Comparison of ENCODE assay signal across 11 cellular contexts in genomic region chr22:21544436-21545322, GRCh38. TPM values are rescaled to one million over a fixed set of nuclear protein-coding genes. Genes with fewer than 3 reads are reported as not detected.
A peak's percentile ranks its signal among the peaks of the same experiment; 100 is the strongest.
DNase-seq lines count a peak whose midpoint lies in the region; ATAC-seq and TF ChIP-seq lines count a peak whose summit lies in the region.
"Not testable (repeated sequence)": the region's sequence is repeated elsewhere in the genome, so short reads cannot be mapped to it uniquely, and the experiment has no call there.
"Had no signal": no experiment of that assay in that cellular context is flagged by ENCODE, and none has a peak within 500 bp of the region (broad histone marks: within the 10 kb centered on the region; RNA-seq: fewer than 3 reads in every experiment).

No MANE protein-coding gene starts in this region.

- intact Hi-C loops in IMR-90 (cut with micrococcal nuclease); heart left ventricle (cut with DNase I); right cardiac atrium (cut with DNase I); sciatic nerve (cut with DNase I); aorta (cut with DNase I): not testable (repeated sequence)

- not testable (repeated sequence) for TF ChIP-seq RAD21 in IMR-90 (IDR thresholded peaks at IDR 0.05; ENCODE audit: low read length)

- H3K9ac ChIP-seq in IMR-90 (ENCODE audit: low read depth, low read length): not testable (repeated sequence)

- H2BK5ac ChIP-seq in IMR-90 (ENCODE audit: low read depth, low read length, poor library complexity, severe bottlenecking): not testable (repeated sequence)

- not testable (repeated sequence) for H4K20me1 ChIP-seq in IMR-90 (ENCODE audit: insufficient read depth, low read length)

- H2BK15ac ChIP-seq in IMR-90 (ENCODE audit: low read depth, low read length): not testable (repeated sequence)

- not testable (repeated sequence) for H3K4ac ChIP-seq in IMR-90 (ENCODE audit: low read depth, low read length)

- TF ChIP-seq CTCF in IMR-90 (conservative IDR thresholded peaks at IDR 0.05; ENCODE audit: low read depth, low read length); foreskin keratinocyte (conservative IDR thresholded peaks at IDR 0.05); heart left ventricle (IDR thresholded peaks at IDR 0.05): not testable (repeated sequence)

- 0 out of 2 replicates have a peak overlapping the region, but pooled peaks have one; percentile 53 for H2BK20ac ChIP-seq in IMR-90 (ENCODE audit: low read depth, low read length)

- POLR2A ChIA-PET in IMR-90 (lab: Charles Lee; ENCODE audit: unreplicated experiment): not testable (repeated sequence)

- H3K9me3 ChIP-seq in IMR-90 (ENCODE audit: control insufficient read depth, insufficient read depth, low read length); heart left ventricle; right cardiac atrium (ENCODE audit: control insufficient read depth, low read length); aorta (ENCODE audit: control insufficient read depth, low read length): not testable (repeated sequence)

- not testable (repeated sequence) for H3K4me1 ChIP-seq in IMR-90 (ENCODE audit: control insufficient read depth, insufficient read depth, low read length); foreskin keratinocyte; heart left ventricle; right cardiac atrium (ENCODE audit: control insufficient read depth, insufficient read depth, low read length); aorta (ENCODE audit: control insufficient read depth in 1 of 2, insufficient read depth in 2 of 2, low read length in 2 of 2)

- not testable (repeated sequence) for H3K27me3 ChIP-seq in IMR-90 (ENCODE audit: control insufficient read depth, insufficient read depth, low read length); foreskin keratinocyte; heart left ventricle; right cardiac atrium (ENCODE audit: control insufficient read depth, insufficient read depth); aorta (ENCODE audit: control insufficient read depth in 1 of 2, insufficient read depth in 2 of 2, low read length in 1 of 2)

- not testable (repeated sequence) for H4K8ac ChIP-seq in IMR-90 (ENCODE audit: low read depth in 2 of 2, low read length in 2 of 2)

- not testable (repeated sequence) for H2BK120ac ChIP-seq in IMR-90 (ENCODE audit: low read depth, low read length)

- not testable (repeated sequence) for H2AFZ ChIP-seq in IMR-90 (replicated peaks; ENCODE audit: low read length, poor library complexity)

- not testable (repeated sequence) for TF ChIP-seq POLR2A in IMR-90 (IDR thresholded peaks at IDR 0.05; ENCODE audit: low read depth, low read length); heart left ventricle (IDR thresholded peaks at IDR 0.05)

- H4K91ac ChIP-seq in IMR-90 (ENCODE audit: insufficient read depth, low read depth, low read length): not testable (repeated sequence)

- H3K79me1 ChIP-seq in IMR-90 (ENCODE audit: low read depth in 1 of 2, low read length in 2 of 2): not testable (repeated sequence)

- BruUV-seq in IMR-90 (replicated peaks; lab: Mats Ljungman, UMichigan): not testable (repeated sequence)

- not testable (repeated sequence) for H3K4me2 ChIP-seq in IMR-90 (ENCODE audit: low read depth, low read length)

- not testable (repeated sequence) for H3K56ac ChIP-seq in IMR-90 (ENCODE audit: extremely low read depth, insufficient read depth, low read length)

- DNase-seq in IMR-90; foreskin keratinocyte; heart left ventricle; right cardiac atrium; sciatic nerve (ENCODE audit: low spot score): not testable (repeated sequence)
- DNase-seq in aorta: peak in 1 of 2 donors; percentile 27

- not testable (repeated sequence) for H3K27ac ChIP-seq in IMR-90 (ENCODE audit: insufficient read depth, low read length); foreskin keratinocyte; heart left ventricle; right cardiac atrium (ENCODE audit: low read length); aorta (ENCODE audit: low read depth in 1 of 2, low read length in 2 of 2)

- CTCF ChIA-PET in IMR-90 (lab: Yijun Ruan, JAX): not testable (repeated sequence)

- not testable (repeated sequence) for H3K14ac ChIP-seq in IMR-90 (replicated peaks; ENCODE audit: low read depth, low read length)

- H2AK5ac ChIP-seq in IMR-90 (ENCODE audit: low read depth, low read length): not testable (repeated sequence)

- not testable (repeated sequence) for H3K9me1 ChIP-seq in IMR-90 (ENCODE audit: insufficient read depth, low read length)

- H3K18ac ChIP-seq in IMR-90 (ENCODE audit: low read depth, low read length): not testable (repeated sequence)

- ATAC-seq in IMR-90 (ENCODE audit: low read depth) (peak; percentile 42), SK-N-SH treated with all-trans-retinoic acid at 6 μM for 48 hours (peak; percentile 47; the same call in 2 of the 3 replicates), foreskin keratinocyte (peak; percentile 73), heart left ventricle (peak in 3 of 4 donors; percentile 74 to 86 (median 82)), right cardiac atrium (peak; percentile 80 to 82), sciatic nerve (peak; percentile 77), aorta (ENCODE audit: low FRiP score) (peak; percentile 75)

- H4K5ac ChIP-seq in IMR-90 (ENCODE audit: low read depth, low read length): not testable (repeated sequence)

- dilution Hi-C loops in IMR-90 (cut with HindIII; ENCODE audit: low sequenced_read_pairs, unreplicated experiment): not testable (repeated sequence)

- not testable (repeated sequence) for H3K36me3 ChIP-seq in IMR-90 (ENCODE audit: control insufficient read depth, insufficient read depth, low read length); heart left ventricle; aorta (ENCODE audit: control insufficient read depth in 1 of 2, insufficient read depth in 2 of 2, low read length in 1 of 2)

- H3K23ac ChIP-seq in IMR-90 (ENCODE audit: low read depth, low read length): not testable (repeated sequence)

- in situ Hi-C loops in IMR-90 (cut with MboI; ENCODE audit: low sequenced_read_pairs): not testable (repeated sequence)

- no CpG with 5 or more reads among the region's 17 CpGs for WGBS in IMR-90 (ENCODE audit: extremely low coverage in 2 of 2, insufficient read length in 1 of 2), 2 experiments
- 68 to 100% (median 99%) methylated on average over 1 to 2 of the region's 17 CpGs; no CpG with 5 or more reads in 1 of the 4 donors for WGBS in heart left ventricle, 4 donors
- WGBS in right cardiac atrium: 96% methylated on average over 1 of the region's 17 CpGs
- WGBS in aorta, 2 donors: 89 to 92% methylated on average over 1 to 2 of the region's 17 CpGs

- not testable (repeated sequence) for H3K4me3 ChIP-seq in IMR-90 (ENCODE audit: insufficient read depth, low read depth, low read length); heart left ventricle; right cardiac atrium (ENCODE audit: low read length); aorta (ENCODE audit: low read length in 2 of 2)

- H2AK9ac ChIP-seq in IMR-90 (replicated peaks; ENCODE audit: low read depth, low read length, poor library complexity): not testable (repeated sequence)

RNA-seq across cellular contexts. Expression of gene RIMBP3C, which starts 6.6 kb away (rescaled TPM):
- total RNA-seq in IMR-90 (2012; rRNA removed) (0.28 and 0.36 TPM in 2 replicates), foreskin keratinocyte (0.07 TPM in 1 of 2 replicates, not detected in the other), heart left ventricle (under 1 TPM in 4 of 9 donors, not detected in 5; 0.08 to 0.37 (median 0.19) TPM), right cardiac atrium (under 1 TPM in 2 of 4 donors, not detected in 2; 0.18 to 0.23 TPM), sciatic nerve (0.36 TPM), aorta (under 1 TPM in 1 of 2 donors, not detected in 1; 0.32 TPM)
- polyA plus RNA-seq in IMR-90 (2012; rRNA removed) (0.05 and 0.10 TPM in 2 replicates), foreskin keratinocyte (0.01 and 0.02 TPM in 2 replicates), heart left ventricle (not detected), right cardiac atrium (0.02 TPM), aorta (not detected)
- polyA plus RNA-seq in IMR-90 (2012; cell fraction: cytosol; rRNA removed): 0.05 and 0.14 TPM in 2 replicates
- polyA plus RNA-seq in IMR-90 (2012; cell fraction: nucleus; rRNA removed; ENCODE audit: low replicate concordance): 0.02 and 0.17 TPM in 2 replicates
- total RNA-seq: Daoy, HT-29 had no signal
- polyA plus RNA-seq: AG04450, GM23338 had no signal

RNA-seq across cellular contexts. Expression of gene UBE2L3, which starts 22.8 kb away (rescaled TPM):
- 29.0 and 66.1 TPM in 2 replicates for total RNA-seq in IMR-90 (2012; rRNA removed)
- polyA plus RNA-seq in IMR-90 (2012; rRNA removed): 69.4 and 72.9 TPM in 2 replicates
- polyA plus RNA-seq in IMR-90 (2012; cell fraction: cytosol; rRNA removed): 27.8 and 59.4 TPM in 2 replicates
- 9.0 and 22.5 TPM in 2 replicates for polyA plus RNA-seq in IMR-90 (2012; cell fraction: nucleus; rRNA removed; ENCODE audit: low replicate concordance)
- 92.2 and 92.4 TPM in 2 replicates for total RNA-seq in foreskin keratinocyte
- polyA plus RNA-seq in foreskin keratinocyte: 96.9 and 101 TPM in 2 replicates
- total RNA-seq in heart left ventricle: 10 to 100 TPM; 42.9 to 73.1 (median 50.3) TPM
- polyA plus RNA-seq in heart left ventricle: 10 to 100 TPM; 63.8 to 64.8 TPM
- 10 to 100 TPM; 38.8 to 49.0 (median 44.7) TPM for total RNA-seq in right cardiac atrium
- polyA plus RNA-seq in right cardiac atrium: 63.6 TPM
- total RNA-seq in sciatic nerve: 40.8 TPM
- total RNA-seq in aorta: 10 to 100 TPM; 34.1 to 39.4 TPM
- 10 to 100 TPM; 42.6 to 54.5 TPM for polyA plus RNA-seq in aorta
